In genomic region chr4:142434519-142435224, GRCh38 we compare ENCODE assay signal across 1 cellular context.
TF ChIP-seq lines count a peak whose summit lies in the region.

No MANE protein-coding gene starts in this region.

TF ChIP-seq in HCT116, 20 proteins besides CTCF, POLR2A, EP300 and RAD21:
- no peak for TF ChIP-seq MAX (IDR thresholded peaks at IDR 0.05)
- no peak for TF ChIP-seq SRF (IDR thresholded peaks at IDR 0.05; ENCODE audit: low read depth)
- TF ChIP-seq REST (IDR thresholded peaks at IDR 0.05; ENCODE audit: low read depth) = no peak
- TF ChIP-seq ZBTB33 (IDR thresholded peaks at IDR 0.05; ENCODE audit: extremely low read depth, insufficient replicate concordance, low read length) = no peak
- TF ChIP-seq YY1 (IDR thresholded peaks at IDR 0.05; ENCODE audit: extremely low read depth, insufficient replicate concordance, low read depth, low read length) = no peak
- no peak for TF ChIP-seq JUND (IDR thresholded peaks at IDR 0.05)
TF ChIP-seq in HCT116: peak in this region for 0.
